In genomic region chr3:71143493-71143892, GRCh38 we compare ENCODE assay signal across 12 cellular contexts.
"Had no signal": no experiment of that assay in that cellular context is flagged by ENCODE, and none has a peak within 500 bp of the region (broad histone marks: within the 10 kb centered on the region; RNA-seq: fewer than 3 reads in every experiment).

No MANE protein-coding gene starts in this region.

- DNase-seq: activated CD4-positive, alpha-beta memory T cell treated with anti-CD3 and anti-CD28 coated beads, Interleukin-2, amount 10 ng/mL, durations not matched to agents 7 days and 5 days; activated CD4-positive, alpha-beta T cell treated with anti-CD3 and anti-CD28 coated beads for 36 hours; anterior cingulate cortex; dorsolateral prefrontal cortex; glutamatergic neuron; left lung; mucosa of descending colon; SIG-M5; stimulated activated CD4-positive, alpha-beta T cell treated with anti-CD3 and anti-CD28 coated beads, Interleukin-2, amount 100 ng/mL, for 48 hours; stimulated activated naive CD8-positive, alpha-beta T cell treated with anti-CD3 and anti-CD28 coated beads, Interleukin-15, amount 100 ng/mL, for 72 hours; tibial artery had no signal

- ATAC-seq: activated CD4-positive, alpha-beta T cell treated with anti-CD3 and anti-CD28 coated beads for 36 hours; left lung had no signal

- FAIRE-seq: bronchial epithelial cell had no signal

- H3K4me1 ChIP-seq: left lung had no signal

- H3K27me3 ChIP-seq: dorsolateral prefrontal cortex, left lung, tibial artery had no signal

- H3K9me3 ChIP-seq: left lung, mucosa of descending colon, tibial artery had no signal

- H3K27ac ChIP-seq: dorsolateral prefrontal cortex had no signal

- H3K36me3 ChIP-seq: left lung, tibial artery had no signal

- H3K4me3 ChIP-seq: dorsolateral prefrontal cortex, left lung, mucosa of descending colon, tibial artery had no signal
